ENCODE assay signal across 11 cellular contexts in genomic region chr21:17802568-17802967, GRCh38. TPM values are rescaled to one million over a fixed set of nuclear protein-coding genes. Genes with fewer than 3 reads are reported as not detected.
A peak's percentile ranks its signal among the peaks of the same experiment; 100 is the strongest.
DNase-seq lines count a peak whose midpoint lies in the region; ATAC-seq and TF ChIP-seq lines count a peak whose summit lies in the region.
"Had no signal": no experiment of that assay in that cellular context is flagged by ENCODE, and none has a peak within 500 bp of the region (broad histone marks: within the 10 kb centered on the region; RNA-seq: fewer than 3 reads in every experiment).

No MANE protein-coding gene starts in this region.

- peaks cover 41% of the 10 kb centered on the region for H3K36me3 Mint-ChIP-seq in natural killer cell treated with Interleukin-12 subunit alpha and Interleukin-12 subunit beta and Interleukin-15 and Interleukin-18, amount 100 ng/mL, for 72 hours
- H3K36me3 Mint-ChIP-seq in activated CD8-positive, alpha-beta memory T cell treated with anti-CD3 and anti-CD28 coated beads, Interleukin-2, amount 10 ng/mL, durations not matched to agents 7 days and 5 days: peaks cover 66% of the 10 kb centered on the region

- TF ChIP-seq CTCF in choroid plexus epithelial cell (conservative IDR thresholded peaks at IDR 0.05; ENCODE audit: low read depth, low read length): no peak

- peak overlapping the region; percentile 43 to 88 for H3K27ac Mint-ChIP-seq in natural killer cell treated with Interleukin-12 subunit alpha and Interleukin-12 subunit beta and Interleukin-15 and Interleukin-18, amount 100 ng/mL, for 72 hours
- H3K27ac Mint-ChIP-seq in activated CD8-positive, alpha-beta memory T cell treated with anti-CD3 and anti-CD28 coated beads, Interleukin-2, amount 10 ng/mL, durations not matched to agents 7 days and 5 days: no peak overlapping the region

- peak in 1 of 2 donors; percentile 57 for ATAC-seq in natural killer cell treated with Interleukin-12 subunit alpha and Interleukin-12 subunit beta and Interleukin-15 and Interleukin-18, amount 100 ng/mL, for 72 hours
- no peak for ATAC-seq in GM18867 (IDR thresholded peaks at IDR 0.05; ENCODE audit: unreplicated experiment)
- ATAC-seq in activated CD8-positive, alpha-beta memory T cell treated with anti-CD3 and anti-CD28 coated beads, Interleukin-2, amount 10 ng/mL, durations not matched to agents 7 days and 5 days: no peak

- CTCF ChIA-PET in activated CD8-positive, alpha-beta memory T cell treated with anti-CD3 and anti-CD28 coated beads, Interleukin-2, amount 10 ng/mL, durations not matched to agents 7 days and 5 days (lab: Charles Lee): no interaction called here

- DNase-seq in GM03348 (ENCODE audit: low spot score) (peak; percentile 50), NCI-H69 (lab: John Stamatoyannopoulos, UW) (peak; percentile 9), choroid plexus epithelial cell (ENCODE audit: low read depth) (peak; percentile 75), HuH-7 (ENCODE audit: low spot score) (no peak)
- DNase-seq in natural killer cell treated with Interleukin-12 subunit alpha and Interleukin-12 subunit beta and Interleukin-15 and Interleukin-18, amount 100 ng/mL, for 72 hours (ENCODE audit: low spot score): no peak
- DNase-seq in activated CD8-positive, alpha-beta memory T cell treated with anti-CD3 and anti-CD28 coated beads, Interleukin-2, amount 10 ng/mL, durations not matched to agents 7 days and 5 days: no peak
- DNase-seq: anterior cingulate cortex, DMS153, KBM-7, NCI-H2029 treated with DMSO at 0.1 percent for 48 hours had no signal

- peak overlapping the region; percentile 35 for H3K4me3 Mint-ChIP-seq in natural killer cell treated with Interleukin-12 subunit alpha and Interleukin-12 subunit beta and Interleukin-15 and Interleukin-18, amount 100 ng/mL, for 72 hours
- no peak overlapping the region for H3K4me3 Mint-ChIP-seq in activated CD8-positive, alpha-beta memory T cell treated with anti-CD3 and anti-CD28 coated beads, Interleukin-2, amount 10 ng/mL, durations not matched to agents 7 days and 5 days

- H3K27me3 Mint-ChIP-seq in natural killer cell treated with Interleukin-12 subunit alpha and Interleukin-12 subunit beta and Interleukin-15 and Interleukin-18, amount 100 ng/mL, for 72 hours: no peaks in the 10 kb centered on the region
- no peaks in the 10 kb centered on the region for H3K27me3 Mint-ChIP-seq in activated CD8-positive, alpha-beta memory T cell treated with anti-CD3 and anti-CD28 coated beads, Interleukin-2, amount 10 ng/mL, durations not matched to agents 7 days and 5 days

- peaks cover 45 to 60% of the 10 kb centered on the region in 2 donors for H3K4me1 Mint-ChIP-seq in natural killer cell treated with Interleukin-12 subunit alpha and Interleukin-12 subunit beta and Interleukin-15 and Interleukin-18, amount 100 ng/mL, for 72 hours (ENCODE audit: low read depth in 2 of 2)
- H3K4me1 Mint-ChIP-seq in activated CD8-positive, alpha-beta memory T cell treated with anti-CD3 and anti-CD28 coated beads, Interleukin-2, amount 10 ng/mL, durations not matched to agents 7 days and 5 days: peaks cover 43% of the 10 kb centered on the region

- H3K9me3 Mint-ChIP-seq in natural killer cell treated with Interleukin-12 subunit alpha and Interleukin-12 subunit beta and Interleukin-15 and Interleukin-18, amount 100 ng/mL, for 72 hours: peaks cover 4% of the 10 kb centered on the region
- H3K9me3 Mint-ChIP-seq in activated CD8-positive, alpha-beta memory T cell treated with anti-CD3 and anti-CD28 coated beads, Interleukin-2, amount 10 ng/mL, durations not matched to agents 7 days and 5 days (ENCODE audit: low read depth): peaks cover 7% of the 10 kb centered on the region

- H3K4me3 ChIP-seq in choroid plexus epithelial cell (ENCODE audit: low read depth, low read length): no peak overlapping the region

RNA-seq across cellular contexts. Expression of gene C21orf91, which starts 16.6 kb away (rescaled TPM):
- total RNA-seq in natural killer cell treated with Interleukin-12 subunit alpha and Interleukin-12 subunit beta and Interleukin-15 and Interleukin-18, amount 100 ng/mL, for 72 hours: 100 to 1,000 TPM in 1 of 2 donors, 10 to 100 TPM in 1; 61.0 to 101 TPM
- 10 to 100 TPM; 63.6 to 88.7 TPM for total RNA-seq in activated CD8-positive, alpha-beta memory T cell treated with anti-CD3 and anti-CD28 coated beads, Interleukin-2, amount 10 ng/mL, durations not matched to agents 7 days and 5 days

Comparison
In these comparisons a context has a peak if more than half of its experiments do, and no peak if none do; other contexts are left out.
1. DNase-seq: peak in GM03348 (single experiment), NCI-H69 (single experiment) and choroid plexus epithelial cell (single experiment); none in natural killer cell treated with Interleukin-12 subunit alpha and Interleukin-12 subunit beta and Interleukin-15 and Interleukin-18, amount 100 ng/mL, for 72 hours (single experiment), activated CD8-positive, alpha-beta memory T cell treated with anti-CD3 and anti-CD28 coated beads, Interleukin-2, amount 10 ng/mL, durations not matched to agents 7 days and 5 days (single experiment) and HuH-7 (single experiment).